ENCODE assay signal across 1 cellular context in the genomic region with DNA sequence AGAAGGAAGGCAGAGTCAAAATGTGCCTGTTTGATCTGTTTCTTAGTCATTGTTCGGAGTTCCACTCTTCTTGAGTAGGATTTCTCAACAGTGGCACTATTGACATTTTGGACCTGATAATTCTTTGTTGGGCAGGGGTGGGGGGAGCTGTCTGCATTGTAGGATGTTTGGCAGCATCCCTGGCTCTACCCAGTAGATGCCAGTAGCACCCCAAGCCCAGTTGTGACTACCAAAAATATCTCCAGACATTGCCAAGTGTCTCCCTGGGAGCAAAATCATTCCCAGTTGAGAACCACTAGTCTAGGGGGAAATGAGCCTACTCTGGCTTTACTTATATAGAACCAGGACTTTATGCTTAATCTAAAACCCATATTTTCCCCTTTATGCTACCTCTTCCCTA.
TF ChIP-seq lines count a peak whose summit lies in the region.

No MANE protein-coding gene starts in this region.

TF ChIP-seq in endothelial cell of umbilical vein, 7 proteins besides CTCF, POLR2A, EP300 and RAD21:
- no peak for TF ChIP-seq MYC (IDR thresholded peaks at IDR 0.05; ENCODE audit: low read depth, low read length)
- TF ChIP-seq EZH2 (IDR thresholded peaks at IDR 0.05; ENCODE audit: borderline replicate concordance, low read depth, low read length, severe bottlenecking), result no peak
- TF ChIP-seq POLR2AphosphoS5 (IDR thresholded peaks at IDR 0.05; ENCODE audit: insufficient read depth, low read depth, low read length), result no peak
- TF ChIP-seq FOS (IDR thresholded peaks at IDR 0.05; ENCODE audit: borderline replicate concordance, insufficient read depth, low read length), result no peak
- no peak for TF ChIP-seq JUN (IDR thresholded peaks at IDR 0.05; ENCODE audit: borderline replicate concordance, insufficient read depth, insufficient read length, low read depth)
- TF ChIP-seq, protein P1, sequence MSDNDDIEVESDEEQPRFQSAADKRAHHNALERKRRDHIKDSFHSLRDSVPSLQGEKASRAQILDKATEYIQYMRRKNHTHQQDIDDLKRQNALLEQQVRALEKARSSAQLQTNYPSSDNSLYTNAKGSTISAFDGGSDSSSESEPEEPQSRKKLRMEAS (IDR thresholded peaks at IDR 0.05; ENCODE audit: insufficient read depth, insufficient read length), result no peak
- no peak for TF ChIP-seq GATA2 (IDR thresholded peaks at IDR 0.05; ENCODE audit: insufficient read depth, insufficient read length, low read depth, low read length)
